Comparison of ENCODE assay signal across 1 cellular context in genomic region chr18:59927246-59927825, GRCh38.
TF ChIP-seq lines count a peak whose summit lies in the region.

No MANE protein-coding gene starts in this region.

TF ChIP-seq in H1, 55 proteins besides CTCF, POLR2A, EP300 and RAD21 (continued from another document):
- no peak for TF ChIP-seq CHD7 (IDR thresholded peaks at IDR 0.05; ENCODE audit: insufficient replicate concordance, low read length)
- no peak for TF ChIP-seq EZH2 (IDR thresholded peaks at IDR 0.05; ENCODE audit: low read depth, low read length, severe bottlenecking)
- TF ChIP-seq USF2 (IDR thresholded peaks at IDR 0.05; ENCODE audit: low read length) = no peak
- TF ChIP-seq CBX8 (IDR thresholded peaks at IDR 0.05; ENCODE audit: borderline replicate concordance, low read depth, low read length) = no peak
- TF ChIP-seq TAF7 (optimal IDR thresholded peaks at IDR 0.05; ENCODE audit: borderline replicate concordance, low read depth, low read length) = no peak
- no peak for TF ChIP-seq TBP (IDR thresholded peaks at IDR 0.05; ENCODE audit: low read depth, low read length)
- no peak for TF ChIP-seq SAP30 (IDR thresholded peaks at IDR 0.05; ENCODE audit: insufficient read depth, insufficient replicate concordance, low read length)
- no peak for TF ChIP-seq GABPA (IDR thresholded peaks at IDR 0.05; ENCODE audit: borderline replicate concordance, insufficient read depth, low read length)
- no peak for TF ChIP-seq MAX (IDR thresholded peaks at IDR 0.05)
- TF ChIP-seq KDM5A (IDR thresholded peaks at IDR 0.05; ENCODE audit: low read length) = no peak
TF ChIP-seq in H1: peak in this region for 0.
